In genomic region chr7:584122-584465, GRCh38 we compare ENCODE assay signal across 9 cellular contexts.
DNase-seq lines count a peak whose midpoint lies in the region; ATAC-seq and TF ChIP-seq lines count a peak whose summit lies in the region.
"Had no signal": no experiment of that assay in that cellular context is flagged by ENCODE, and none has a peak within 500 bp of the region (broad histone marks: within the 10 kb centered on the region; RNA-seq: fewer than 3 reads in every experiment).

No MANE protein-coding gene starts in this region.

- no TSS peak for BruUV-seq in MCF 10A (replicated peaks; lab: Mats Ljungman, UMichigan)

- H3K9me3 Mint-ChIP-seq in CD8-positive, alpha-beta memory T cell: no peaks in the 10 kb centered on the region
- peaks cover 12% of the 10 kb centered on the region for H3K9me3 Mint-ChIP-seq in MCF 10A (ENCODE audit: unreplicated experiment)

- H3K27me3 Mint-ChIP-seq in CD8-positive, alpha-beta memory T cell: peaks cover 0 to 2% of the 10 kb centered on the region in 2 donors
- H3K27me3 Mint-ChIP-seq in MCF 10A (ENCODE audit: insufficient read depth, unreplicated experiment): no peaks in the 10 kb centered on the region

- peak overlapping the region; percentile 70 to 99 (median 94) for H3K27ac Mint-ChIP-seq in CD8-positive, alpha-beta memory T cell
- no peak overlapping the region for H3K27ac Mint-ChIP-seq in MCF 10A (ENCODE audit: low read depth, unreplicated experiment)

- CTCF ChIA-PET in CD8-positive, alpha-beta memory T cell (lab: Charles Lee): no interaction called here
- CTCF ChIA-PET in MCF 10A (lab: Yijun Ruan, JAX): interaction anchor here (0.6 kb wide), 1 partner anchor 635 kb away, joined by 3 read pairs; no protein-coding TSS in a partner anchor

- H3K4me1 ChIP-seq in CD8-positive, alpha-beta memory T cell (ENCODE audit: insufficient read depth, low read length): peaks cover 25% of the 10 kb centered on the region
- H3K4me1 ChIP-seq: thyroid gland had no signal

- H3K9me3 ChIP-seq in CD8-positive, alpha-beta memory T cell (ENCODE audit: low read length): no peaks in the 10 kb centered on the region
- H3K9me3 ChIP-seq: thyroid gland had no signal

- peak overlapping the region; percentile 80 to 95 (median 93) for H3K4me3 Mint-ChIP-seq in CD8-positive, alpha-beta memory T cell
- H3K4me3 Mint-ChIP-seq in MCF 10A (ENCODE audit: unreplicated experiment): no peak overlapping the region

- no peak for TF ChIP-seq CTCF in MCF 10A (IDR thresholded peaks at IDR 0.05; ENCODE audit: unreplicated experiment)

- no peaks in the 10 kb centered on the region for H3K36me3 ChIP-seq in CD8-positive, alpha-beta memory T cell (ENCODE audit: insufficient read depth, low read length)
- H3K36me3 ChIP-seq: thyroid gland had no signal

- intact Hi-C loops in MCF 10A (cut with micrococcal nuclease): no loop called here

- H3K36me3 Mint-ChIP-seq in CD8-positive, alpha-beta memory T cell: peaks cover 8 to 14% (median 13%) of the 10 kb centered on the region in 3 donors
- H3K36me3 Mint-ChIP-seq in MCF 10A (ENCODE audit: insufficient read depth, unreplicated experiment): peaks cover 37% of the 10 kb centered on the region

- no peak for ATAC-seq in HG02970 (IDR thresholded peaks at IDR 0.05; ENCODE audit: low FRiP score, unreplicated experiment)
- no peak for ATAC-seq in HG03378 (IDR thresholded peaks at IDR 0.05; ENCODE audit: unreplicated experiment)

- H3K27me3 ChIP-seq in CD8-positive, alpha-beta memory T cell (ENCODE audit: insufficient read depth, low read length, poor library complexity, severe bottlenecking): no peaks in the 10 kb centered on the region
- H3K27me3 ChIP-seq: thyroid gland had no signal

- DNase-seq in CD8-positive, alpha-beta memory T cell: peak; percentile 85 to 93 (median 88)
- DNase-seq in activated CD4-positive, alpha-beta T cell treated with anti-CD3 and anti-CD28 coated beads for 24 hours (ENCODE audit: low read depth in 2 of 2): peak; percentile 81 to 87
- DNase-seq in activated naive CD8-positive, alpha-beta T cell treated with anti-CD3 and anti-CD28 coated beads, Interleukin-2, amount 50 U/mL, for 16 hours (ENCODE audit: low read depth, low spot score): peak; percentile 75
- DNase-seq in stimulated activated CD4-positive, alpha-beta T cell treated with anti-CD3 and anti-CD28 coated beads, Interleukin-2, amount 100 ng/mL, for 4 hours (ENCODE audit: low read depth): peak; percentile 91
- DNase-seq in MCF 10A (ENCODE audit: unreplicated experiment): no peak
- DNase-seq in putamen (ENCODE audit: low spot score): no peak

- POLR2A ChIA-PET in CD8-positive, alpha-beta memory T cell (lab: Charles Lee): interaction anchor here (1.8 kb wide), 1 partner anchor 20 kb away, joined by 8 read pairs; no protein-coding TSS in a partner anchor
- POLR2A ChIA-PET in MCF 10A (lab: Yijun Ruan, JAX): no interaction called here

- peak overlapping the region; percentile 86 for H3K4me3 ChIP-seq in CD8-positive, alpha-beta memory T cell (ENCODE audit: low read length)
- H3K4me3 ChIP-seq: thyroid gland had no signal

- peak overlapping the region; percentile 78 for H3K27ac ChIP-seq in CD8-positive, alpha-beta memory T cell (ENCODE audit: low read depth, low read length)
- H3K27ac ChIP-seq: thyroid gland had no signal

- peaks cover 34 to 41% (median 40%) of the 10 kb centered on the region in 3 donors for H3K4me1 Mint-ChIP-seq in CD8-positive, alpha-beta memory T cell
- H3K4me1 Mint-ChIP-seq in MCF 10A (ENCODE audit: insufficient read depth, unreplicated experiment): no peaks in the 10 kb centered on the region

Comparison
In these comparisons a context has a peak if more than half of its experiments do, and no peak if none do; other contexts are left out.
1. DNase-seq: peak in CD8-positive, alpha-beta memory T cell (5 of 5), activated CD4-positive, alpha-beta T cell treated with anti-CD3 and anti-CD28 coated beads for 24 hours (2 of 2), activated naive CD8-positive, alpha-beta T cell treated with anti-CD3 and anti-CD28 coated beads, Interleukin-2, amount 50 U/mL, for 16 hours (single experiment) and stimulated activated CD4-positive, alpha-beta T cell treated with anti-CD3 and anti-CD28 coated beads, Interleukin-2, amount 100 ng/mL, for 4 hours (single experiment); none in MCF 10A (single experiment) and putamen (single experiment).